Comparison of ENCODE assay signal across 19 cellular contexts in genomic region chr2:165675551-165675968, GRCh38.
A peak's percentile ranks its signal among the peaks of the same experiment; 100 is the strongest.
DNase-seq lines count a peak whose midpoint lies in the region; ATAC-seq, FAIRE-seq and TF ChIP-seq lines count a peak whose summit lies in the region.
"Had no signal": no experiment of that assay in that cellular context is flagged by ENCODE, and none has a peak within 500 bp of the region (broad histone marks: within the 10 kb centered on the region; RNA-seq: fewer than 3 reads in every experiment).

No MANE protein-coding gene starts in this region.

- H3K27me3 ChIP-seq in DOHH2 (ENCODE audit: control insufficient read depth, low read length) (no peaks in the 10 kb centered on the region), astrocyte (ENCODE audit: insufficient read depth, low read length) (no peaks in the 10 kb centered on the region)
- H3K27me3 ChIP-seq: BE2C, vagina had no signal

- intact Hi-C loops in mucosa of descending colon (cut with DNase I, micrococcal nuclease) = no loop called here

- H3K4me1 ChIP-seq in DOHH2 (ENCODE audit: control insufficient read depth, low read length) = peaks cover 56% of the 10 kb centered on the region
- no peaks in the 10 kb centered on the region for H3K4me1 ChIP-seq in astrocyte (ENCODE audit: insufficient read depth, low read length)
- no peaks in the 10 kb centered on the region for H3K4me1 ChIP-seq in mucosa of descending colon (ENCODE audit: low read depth)
- H3K4me1 ChIP-seq: BE2C, vagina had no signal

- no peaks in the 10 kb centered on the region for H3K4me1 Mint-ChIP-seq in astrocyte (ENCODE audit: low read depth, unreplicated experiment)
- H3K4me1 Mint-ChIP-seq: naive thymus-derived CD4-positive, alpha-beta T cell had no signal

- H2AFZ ChIP-seq in astrocyte (ENCODE audit: low read depth, low read length) = no peak overlapping the region

- peaks cover 7% of the 10 kb centered on the region for H3K9me3 Mint-ChIP-seq in astrocyte (ENCODE audit: unreplicated experiment)

- DNase-seq in HPDE6-E6E7 (ENCODE audit: extremely low spot score) = peak; percentile 17
- peak; percentile 21 for DNase-seq in astrocyte (ENCODE audit: low read depth)
- no peak for DNase-seq in mucosa of descending colon
- DNase-seq in NCI-H1105 treated with DMSO at 0.1 percent for 48 hours (lab: John Stamatoyannopoulos, UW) = no peak
- DNase-seq in NCI-H2081 (lab: John Stamatoyannopoulos, UW) = no peak
- DNase-seq: activated CD4-positive, alpha-beta T cell treated with anti-CD3 and anti-CD28 coated beads for 48 hours; activated T-cell treated with anti-CD3 and anti-CD28 coated beads, Interleukin-2, amount 50 U/mL, for 72 hours; aorta; BE2C; kidney glomerular epithelial cell; naive thymus-derived CD4-positive, alpha-beta T cell; NCI-H446 treated with DMSO at 0.1 percent for 48 hours; stimulated activated CD4-positive, alpha-beta T cell treated with anti-CD3 and anti-CD28 coated beads, Interleukin-4, amount 100 ng/mL, for 24 hours; stimulated activated naive B cell treated with anti-CD40 and anti-IgM and Interleukin-4, amounts not matched to agents 10 μg/mL and 1 μg/mL and 100 μg/mL, for 72 hours had no signal

- H3K27ac Mint-ChIP-seq in astrocyte (ENCODE audit: unreplicated experiment) = no peak overlapping the region
- H3K27ac Mint-ChIP-seq: activated T-cell treated with anti-CD3 and anti-CD28 coated beads, Interleukin-2, amount 50 U/mL, for 72 hours; naive thymus-derived CD4-positive, alpha-beta T cell; stimulated activated naive B cell treated with anti-CD40 and anti-IgM and Interleukin-4, amounts not matched to agents 10 μg/mL and 1 μg/mL and 100 μg/mL, for 72 hours had no signal

- H3K9me3 ChIP-seq in DOHH2 (ENCODE audit: control insufficient read depth, insufficient read depth, low read length) (peaks cover 18% of the 10 kb centered on the region), astrocyte (ENCODE audit: insufficient read depth, low read depth, low read length) (no peaks in the 10 kb centered on the region), mucosa of descending colon (no peaks in the 10 kb centered on the region)
- H3K9me3 ChIP-seq: BE2C, vagina had no signal

- H3K79me2 ChIP-seq in DOHH2 (ENCODE audit: control insufficient read depth, low read length) (no peaks in the 10 kb centered on the region), astrocyte (ENCODE audit: insufficient read depth, low read length) (no peaks in the 10 kb centered on the region)

- H3F3A ChIP-seq in DOHH2 (ENCODE audit: control insufficient read depth, insufficient read depth) = peaks cover 18% of the 10 kb centered on the region

- H3K9ac ChIP-seq in astrocyte (ENCODE audit: low read length) = no peak overlapping the region

- H3K27me3 Mint-ChIP-seq in astrocyte (ENCODE audit: low read depth, unreplicated experiment) = no peaks in the 10 kb centered on the region
- H3K27me3 Mint-ChIP-seq: stimulated activated naive B cell treated with anti-CD40 and anti-IgM and Interleukin-4, amounts not matched to agents 10 μg/mL and 1 μg/mL and 100 μg/mL, for 72 hours had no signal

- ATAC-seq in mucosa of descending colon (peak; percentile 60), GM21515 (IDR thresholded peaks at IDR 0.05; ENCODE audit: unreplicated experiment) (no peak), HG03521 (IDR thresholded peaks at IDR 0.05; ENCODE audit: unreplicated experiment) (no peak)
- ATAC-seq: activated T-cell treated with anti-CD3 and anti-CD28 coated beads, Interleukin-2, amount 50 U/mL, for 72 hours; HCT116; naive thymus-derived CD4-positive, alpha-beta T cell had no signal

- TF ChIP-seq CTCF in DOHH2 (IDR thresholded peaks at IDR 0.05; ENCODE audit: low read depth, low read length, poor library complexity, severe bottlenecking) (no peak), astrocyte (IDR thresholded peaks at IDR 0.05; ENCODE audit: insufficient read depth, low read depth, low read length) (no peak), mucosa of descending colon (IDR thresholded peaks at IDR 0.05) (no peak)

- H3K36me3 ChIP-seq in DOHH2 (ENCODE audit: control insufficient read depth, low read length) (peaks cover 32% of the 10 kb centered on the region), astrocyte (ENCODE audit: insufficient read depth, low read length) (no peaks in the 10 kb centered on the region), mucosa of descending colon (ENCODE audit: low read depth) (no peaks in the 10 kb centered on the region)

- no peak for FAIRE-seq in astrocyte (lab: Jason Lieb, UNC)

- H3K9me2 ChIP-seq in DOHH2 (replicated peaks; ENCODE audit: control insufficient read depth, low read length) = no peaks in the 10 kb centered on the region

- H3K4me3 ChIP-seq in DOHH2 (ENCODE audit: low read length) (peak overlapping the region; percentile 57), astrocyte (ENCODE audit: insufficient read depth, low read depth, low read length) (no peak overlapping the region), mucosa of descending colon (no peak overlapping the region)
- H3K4me3 ChIP-seq: vagina had no signal

- no peak overlapping the region for H3K4me3 Mint-ChIP-seq in astrocyte (ENCODE audit: unreplicated experiment)
- H3K4me3 Mint-ChIP-seq: activated T-cell treated with anti-CD3 and anti-CD28 coated beads, Interleukin-2, amount 50 U/mL, for 72 hours; naive thymus-derived CD4-positive, alpha-beta T cell; stimulated activated naive B cell treated with anti-CD40 and anti-IgM and Interleukin-4, amounts not matched to agents 10 μg/mL and 1 μg/mL and 100 μg/mL, for 72 hours had no signal

- H4K20me1 ChIP-seq in DOHH2 (ENCODE audit: control insufficient read depth, insufficient read depth, low read depth, low read length) = no peaks in the 10 kb centered on the region
- no peaks in the 10 kb centered on the region for H4K20me1 ChIP-seq in astrocyte (ENCODE audit: insufficient read depth, low read length)

- H3K36me3 Mint-ChIP-seq in astrocyte (ENCODE audit: low read depth, unreplicated experiment) = peaks cover 19% of the 10 kb centered on the region

- peak overlapping the region; percentile 87 for H3K27ac ChIP-seq in DOHH2 (ENCODE audit: low read depth, low read length)
- H3K27ac ChIP-seq in astrocyte (ENCODE audit: low read depth, low read length) = no peak overlapping the region
- H3K27ac ChIP-seq: vagina had no signal

- peak overlapping the region; percentile 73 for H3K4me2 ChIP-seq in DOHH2 (ENCODE audit: low read length)
- no peak overlapping the region for H3K4me2 ChIP-seq in astrocyte (ENCODE audit: low read length)

Comparison
In these comparisons a context has a peak if more than half of its experiments do, and no peak if none do; other contexts are left out.
1. DNase-seq: peak in HPDE6-E6E7 (single experiment) and astrocyte (single experiment); none in mucosa of descending colon (0 of 3), NCI-H1105 treated with DMSO at 0.1 percent for 48 hours (single experiment) and NCI-H2081 (0 of 2).